Comparison of ENCODE assay signal across 1 cellular context in genomic region chr20:64111841-64112641, GRCh38.
TF ChIP-seq lines count a peak whose summit lies in the region.

No MANE protein-coding gene starts in this region.

TF ChIP-seq in H1, 55 proteins besides CTCF, POLR2A, EP300 and RAD21:
- TF ChIP-seq ATF3 (IDR thresholded peaks at IDR 0.05; ENCODE audit: insufficient read depth, low read depth, low read length) (no peak), POLR2AphosphoS5 (IDR thresholded peaks at IDR 0.05; ENCODE audit: low read depth, low read length) (no peak), CTBP2 (IDR thresholded peaks at IDR 0.05; ENCODE audit: borderline replicate concordance, insufficient read depth, insufficient read length, low read length) (no peak), MAFK (IDR thresholded peaks at IDR 0.05; ENCODE audit: low read depth, low read length) (no peak), EZH2 (IDR thresholded peaks at IDR 0.05; ENCODE audit: low read depth, low read length, severe bottlenecking) (no peak), JUN (IDR thresholded peaks at IDR 0.05; ENCODE audit: low read depth, low read length) (no peak), BACH1 (IDR thresholded peaks at IDR 0.05; ENCODE audit: low read length) (no peak), CHD1 (IDR thresholded peaks at IDR 0.05; ENCODE audit: low read depth, low read length) (no peak), HDAC2 (IDR thresholded peaks at IDR 0.05; ENCODE audit: borderline replicate concordance in 1 of 2, low read depth in 2 of 2, low read length in 2 of 2) (no peak), TAF1 (IDR thresholded peaks at IDR 0.05; ENCODE audit: low read depth, low read length) (no peak), SP4 (IDR thresholded peaks at IDR 0.05; ENCODE audit: low read length) (no peak), GTF2F1 (IDR thresholded peaks at IDR 0.05; ENCODE audit: borderline replicate concordance, low read depth, low read length) (no peak), BCL11A (IDR thresholded peaks at IDR 0.05; ENCODE audit: low read depth in 2 of 2, low read length in 2 of 2) (no peak), ASH2L (IDR thresholded peaks at IDR 0.05; ENCODE audit: low read length) (no peak), KDM4A (IDR thresholded peaks at IDR 0.05; ENCODE audit: low read depth, low read length, severe bottlenecking) (no peak), TAF7 (optimal IDR thresholded peaks at IDR 0.05; ENCODE audit: borderline replicate concordance, low read depth, low read length) (no peak), CREB1 (IDR thresholded peaks at IDR 0.05) (no peak), RNF2 (IDR thresholded peaks at IDR 0.05; ENCODE audit: borderline replicate concordance, low read depth, low read length, missing control alignments, poor library complexity, severe bottlenecking) (no peak)
